ENCODE assay signal across 11 cellular contexts in genomic region chr12:20212036-20212435, GRCh38.
DNase-seq lines count a peak whose midpoint lies in the region; ATAC-seq and TF ChIP-seq lines count a peak whose summit lies in the region.
"Had no signal": no experiment of that assay in that cellular context is flagged by ENCODE, and none has a peak within 500 bp of the region (broad histone marks: within the 10 kb centered on the region; RNA-seq: fewer than 3 reads in every experiment).

No MANE protein-coding gene starts in this region.

- WGBS in tibial nerve, 2 donors, result 4 to 10% methylated on average over 3 of the region's 3 CpGs

- peak; percentile 11 for ATAC-seq in left colon

- no peaks in the 10 kb centered on the region for H3K9me3 ChIP-seq in tibial nerve

- no peak overlapping the region for H3K4me3 ChIP-seq in cardiac fibroblast (replicated peaks in 1 of 2; ENCODE audit: low read depth in 2 of 2, low read length in 2 of 2)
- H3K4me3 ChIP-seq in tibial nerve, result no peak overlapping the region
- H3K4me3 ChIP-seq: GM23338 had no signal

- TF ChIP-seq POLR2A in tibial nerve (IDR thresholded peaks at IDR 0.05), result no peak

- TF ChIP-seq CTCF in cardiac fibroblast (IDR thresholded peaks at IDR 0.05; ENCODE audit: low read depth, low read length) (no peak), tibial nerve (IDR thresholded peaks at IDR 0.05) (no peak)

- H3K27me3 ChIP-seq in tibial nerve, result no peaks in the 10 kb centered on the region

- H3K27ac ChIP-seq in tibial nerve, result peak overlapping the region in 3 of 4 donors; percentile 24 to 81 (median 76)

- H3K4me1 ChIP-seq in tibial nerve, result peaks cover 0 to 32% (median 17%) of the 10 kb centered on the region in 4 donors

- DNase-seq in DMS53 (lab: John Stamatoyannopoulos, UW) (peak; percentile 35), DMS53 treated with DMSO at 0.1 percent for 48 hours (lab: John Stamatoyannopoulos, UW; ENCODE audit: unreplicated experiment) (no peak), cardiac fibroblast (ENCODE audit: low read depth in 2 of 2) (peak; percentile 49 to 80), left colon (no peak), tibial nerve (ENCODE audit: low spot score in 2 of 2) (no peak), NCI-H146 (lab: John Stamatoyannopoulos, UW) (no peak), NCI-H1048 (lab: John Stamatoyannopoulos, UW) (no peak)
- no peak for DNase-seq in stimulated activated naive CD4-positive, alpha-beta T cell treated with Interleukin-2 at 50 U/mL for 16 hours (lab: John Stamatoyannopoulos, UW)
- DNase-seq: 8988T, NCI-H510A treated with DMSO at 0.1 percent for 48 hours had no signal

- intact Hi-C loops in left colon (cut with DNase I, micrococcal nuclease), result loop anchor here in 1 of 2 donors (10.0 kb wide), 1 partner anchor 163 kb away; no protein-coding TSS in a partner anchor

- no peaks in the 10 kb centered on the region for H3K36me3 ChIP-seq in tibial nerve

- no peak for TF ChIP-seq EP300 in tibial nerve (IDR thresholded peaks at IDR 0.05)

Comparison
In these comparisons a context has a peak if more than half of its experiments do, and no peak if none do; other contexts are left out.
1. DNase-seq: peak in DMS53 (single experiment) and cardiac fibroblast (2 of 2); none in DMS53 treated with DMSO at 0.1 percent for 48 hours (single experiment), left colon (0 of 2), tibial nerve (0 of 2), NCI-H146 (single experiment), NCI-H1048 (single experiment) and stimulated activated naive CD4-positive, alpha-beta T cell treated with Interleukin-2 at 50 U/mL for 16 hours (single experiment).